In genomic region chr3:115789480-115789879, GRCh38 we compare ENCODE assay signal across 1 cellular context.
TF ChIP-seq lines count a peak whose summit lies in the region.

No MANE protein-coding gene starts in this region.

TF ChIP-seq in GM23338, 12 proteins besides CTCF, POLR2A, EP300 and RAD21 (continued from another document):
- TF ChIP-seq JUNB (IDR thresholded peaks at IDR 0.05; ENCODE audit: unreplicated experiment) (no peak), EZH2phosphoT487 (IDR thresholded peaks at IDR 0.05; ENCODE audit: unreplicated experiment) (no peak), NANOG (IDR thresholded peaks at IDR 0.05; ENCODE audit: borderline replicate concordance) (no peak), CREB1 (CRISPR knock-in tag; IDR thresholded peaks at IDR 0.05; ENCODE audit: low read depth) (no peak), ZNF462 (CRISPR knock-in tag; IDR thresholded peaks at IDR 0.05) (no peak), REST (IDR thresholded peaks at IDR 0.05; ENCODE audit: unreplicated experiment) (no peak), POLR2AphosphoS5 (IDR thresholded peaks at IDR 0.05; ENCODE audit: low read depth) (no peak), EZH2 (IDR thresholded peaks at IDR 0.05; ENCODE audit: low read depth, unreplicated experiment) (no peak)
TF ChIP-seq in GM23338: peak in this region for 0.
